In the genomic region with DNA sequence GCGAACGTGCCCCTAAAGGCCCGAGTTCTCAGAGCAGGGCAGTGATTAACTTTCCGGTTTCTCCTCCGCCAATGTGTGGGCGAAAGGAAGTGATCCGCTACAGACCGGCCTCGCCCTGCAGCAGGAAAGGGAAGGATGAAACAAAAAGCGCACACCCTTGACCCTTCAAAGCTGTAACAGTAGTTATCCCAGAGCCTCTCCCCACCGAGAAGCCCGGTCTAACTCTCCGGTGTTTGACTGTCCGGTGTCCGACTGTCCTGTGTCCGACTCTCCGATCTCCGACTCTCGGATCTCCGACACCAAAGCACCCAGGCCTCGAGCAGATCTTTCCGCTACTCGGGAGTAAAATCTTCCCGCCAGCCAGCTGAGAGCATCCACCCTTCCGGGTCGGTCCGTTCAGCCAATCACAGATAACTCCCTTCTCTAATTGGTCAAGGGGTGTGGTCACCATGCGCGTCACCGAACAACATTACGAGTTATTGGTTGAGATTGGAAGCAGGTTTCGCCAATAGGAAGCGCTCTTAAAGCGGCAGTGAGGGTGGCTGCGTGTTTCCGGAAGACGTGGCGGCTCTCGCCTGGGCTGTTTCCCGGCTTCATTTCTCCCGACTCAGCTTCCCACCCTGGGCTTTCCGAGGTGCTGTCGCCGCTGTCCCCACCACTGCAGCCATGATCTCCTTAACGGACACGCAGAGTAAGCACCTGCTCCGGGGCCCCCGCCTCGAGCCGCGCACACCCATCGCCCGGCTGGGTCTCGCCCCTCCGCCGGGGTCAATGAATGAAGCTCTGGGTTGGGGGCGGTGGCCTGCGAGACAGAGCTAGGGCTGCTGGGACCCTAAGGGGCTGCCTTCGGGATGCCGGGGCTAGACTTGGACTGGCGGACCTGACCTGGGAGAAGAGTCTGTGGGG, we compare ENCODE assay signal across 8 cellular contexts. TPM values are rescaled to one million over a fixed set of nuclear protein-coding genes. Genes with fewer than 3 reads are reported as not detected.
DNase-seq lines count a peak whose midpoint lies in the region; ATAC-seq and TF ChIP-seq lines count a peak whose summit lies in the region.

A gene with protein sequence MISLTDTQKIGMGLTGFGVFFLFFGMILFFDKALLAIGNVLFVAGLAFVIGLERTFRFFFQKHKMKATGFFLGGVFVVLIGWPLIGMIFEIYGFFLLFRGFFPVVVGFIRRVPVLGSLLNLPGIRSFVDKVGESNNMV (plus strand): TSS at position 532 of the 906 bp plus-strand sequence. CDS start 135 bp downstream, at position 667.
A gene with protein sequence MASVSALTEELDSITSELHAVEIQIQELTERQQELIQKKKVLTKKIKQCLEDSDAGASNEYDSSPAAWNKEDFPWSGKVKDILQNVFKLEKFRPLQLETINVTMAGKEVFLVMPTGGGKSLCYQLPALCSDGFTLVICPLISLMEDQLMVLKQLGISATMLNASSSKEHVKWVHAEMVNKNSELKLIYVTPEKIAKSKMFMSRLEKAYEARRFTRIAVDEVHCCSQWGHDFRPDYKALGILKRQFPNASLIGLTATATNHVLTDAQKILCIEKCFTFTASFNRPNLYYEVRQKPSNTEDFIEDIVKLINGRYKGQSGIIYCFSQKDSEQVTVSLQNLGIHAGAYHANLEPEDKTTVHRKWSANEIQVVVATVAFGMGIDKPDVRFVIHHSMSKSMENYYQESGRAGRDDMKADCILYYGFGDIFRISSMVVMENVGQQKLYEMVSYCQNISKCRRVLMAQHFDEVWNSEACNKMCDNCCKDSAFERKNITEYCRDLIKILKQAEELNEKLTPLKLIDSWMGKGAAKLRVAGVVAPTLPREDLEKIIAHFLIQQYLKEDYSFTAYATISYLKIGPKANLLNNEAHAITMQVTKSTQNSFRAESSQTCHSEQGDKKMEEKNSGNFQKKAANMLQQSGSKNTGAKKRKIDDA (minus strand): TSS at position 378 of the 906 bp plus-strand sequence. CDS start 2,065 bp downstream, outside the sequence.

- H3K27ac ChIP-seq in rectal smooth muscle tissue (ENCODE audit: low read depth, low read length) (peak within 1 kb of the TSS; percentile 86), aorta (ENCODE audit: low read depth in 1 of 2, low read length in 2 of 2) (peak within 1 kb of the TSS; percentile 1 to 97)

- peak; percentile 97 for DNase-seq in NCI-H2029 (lab: John Stamatoyannopoulos, UW)
- peak; percentile 86 for DNase-seq in T-helper 22 cell (ENCODE audit: low read depth)
- peak; percentile 98 for DNase-seq in astrocyte of the cerebellum (ENCODE audit: low read depth)
- peak; percentile 93 for DNase-seq in hepatic stellate cell (ENCODE audit: low spot score)
- DNase-seq in aorta, result peak; percentile 92 to 95

- ATAC-seq in GM18508 (IDR thresholded peaks at IDR 0.05; ENCODE audit: insufficient read depth, unreplicated experiment) (peak; percentile 98), HG02981 (IDR thresholded peaks at IDR 0.05; ENCODE audit: unreplicated experiment) (peak; percentile 99), aorta (ENCODE audit: low FRiP score) (peak; percentile 99)

- H3K27me3 ChIP-seq in rectal smooth muscle tissue (ENCODE audit: control insufficient read depth, insufficient read depth, low read length), result no peaks in the 10 kb centered on the region
- no peaks in the 10 kb centered on the region for H3K27me3 ChIP-seq in aorta (ENCODE audit: control insufficient read depth in 1 of 2, insufficient read depth in 2 of 2, low read length in 1 of 2)

- intact Hi-C loops in aorta (cut with DNase I), result loop anchor here (5.0 to 10.0 kb wide), 2 partner anchors 153 to 156 kb away; a partner anchor contains a TSS

- H3K4me3 ChIP-seq in astrocyte of the cerebellum (ENCODE audit: low read depth, low read length) (peak within 1 kb of the TSS; percentile 88), rectal smooth muscle tissue (ENCODE audit: low read length) (peak within 1 kb of the TSS; percentile 92), aorta (ENCODE audit: low read length in 2 of 2) (peak within 1 kb of the TSS; percentile 70 to 91)

- peak within 1 kb of the TSS; percentile 90 for H3K9ac ChIP-seq in rectal smooth muscle tissue (ENCODE audit: low read length)

- in situ Hi-C loops in astrocyte of the cerebellum (cut with HindIII; ENCODE audit: low sequenced_read_pairs), result no loop called here

- H3K4me1 ChIP-seq in rectal smooth muscle tissue (ENCODE audit: control insufficient read depth, insufficient read depth, low read length) (peaks cover 11% of the 10 kb centered on the region), aorta (ENCODE audit: control insufficient read depth in 1 of 2, insufficient read depth in 2 of 2, low read length in 2 of 2) (peaks cover 3 to 15% of the 10 kb centered on the region in 2 donors)

- WGBS in aorta, 2 donors, result 0% methylated on average over 61 of the region's 61 CpGs

- TF ChIP-seq CTCF in astrocyte of the cerebellum (IDR thresholded peaks at IDR 0.05; ENCODE audit: low read depth, low read length, missing control alignments), result no peak

- H3K36me3 ChIP-seq in rectal smooth muscle tissue (ENCODE audit: control insufficient read depth, insufficient read depth, low read length), result peaks cover 12% of the 10 kb centered on the region
- H3K36me3 ChIP-seq in aorta (ENCODE audit: control insufficient read depth in 1 of 2, insufficient read depth in 2 of 2, low read length in 1 of 2), result peaks cover 0 to 3% of the 10 kb centered on the region in 2 donors

- H3K9me3 ChIP-seq in aorta (ENCODE audit: control insufficient read depth, low read length), result no peaks in the 10 kb centered on the region

RNA-seq across cellular contexts. Expression of the first gene that starts in this region (rescaled TPM):
- 10 to 100 TPM; 33.9 to 45.4 TPM for total RNA-seq in aorta
- 10 to 100 TPM; 24.4 to 36.7 TPM for polyA plus RNA-seq in aorta

RNA-seq across cellular contexts. Expression of the second gene that starts in this region (rescaled TPM):
- total RNA-seq in aorta, result 10 to 100 TPM; 44.2 to 52.4 TPM
- 10 to 100 TPM; 28.2 to 31.3 TPM for polyA plus RNA-seq in aorta

Comparison
In these comparisons a context has a peak if more than half of its experiments do, and no peak if none do; other contexts are left out.
1. Peak in every context shown above with its lines: DNase-seq, ATAC-seq, H3K4me3 ChIP-seq and H3K27ac ChIP-seq.